In the genomic region with DNA sequence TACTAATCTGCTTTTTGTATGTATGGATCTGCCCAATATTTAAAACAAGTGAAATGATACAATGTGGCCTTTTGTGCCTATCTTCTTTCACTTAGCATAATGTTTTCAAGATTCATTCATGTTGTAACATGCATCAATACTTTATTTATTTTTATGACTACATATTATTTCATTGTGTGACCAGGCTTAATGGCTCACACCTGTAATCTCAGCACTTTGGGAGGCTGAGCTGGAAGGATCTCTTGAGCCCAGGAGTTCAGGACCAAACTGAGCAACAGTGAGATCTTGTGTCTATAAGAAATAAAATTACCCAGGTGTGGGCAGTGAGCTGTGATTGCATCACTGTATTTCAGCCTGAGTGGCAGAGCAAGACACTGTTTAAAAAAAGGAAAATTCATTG, we compare ENCODE assay signal across 28 cellular contexts.
"Had no signal": no experiment of that assay in that cellular context is flagged by ENCODE, and none has a peak within 500 bp of the region (broad histone marks: within the 10 kb centered on the region; RNA-seq: fewer than 3 reads in every experiment).

No MANE protein-coding gene starts in this region.

- ATAC-seq: activated CD4-positive, alpha-beta T cell treated with anti-CD3 and anti-CD28 coated beads for 36 hours; activated T-cell treated with anti-CD3 and anti-CD28 coated beads, Interleukin-2, amount 50 U/mL, for 4 hours; left ventricle myocardium superior; pancreas; psoas muscle; right cardiac atrium had no signal

- DNase-seq: activated B cell treated with CpG ODN at 0.5 μM for 24 hours; activated CD4-positive, alpha-beta T cell treated with anti-CD3 and anti-CD28 coated beads for 36 hours; activated CD4-positive, alpha-beta T cell treated with anti-CD3 and anti-CD28 coated beads, Interleukin-2, amount 50 U/mL, for 48 hours; activated CD8-positive, alpha-beta memory T cell treated with anti-CD3 and anti-CD28 coated beads, Interleukin-2, amount 50 U/mL, for 48 hours; activated naive CD4-positive, alpha-beta T cell treated with Interleukin-2 at 50 U/mL for 16 hours; activated naive CD8-positive, alpha-beta T cell treated with anti-CD3 and anti-CD28 coated beads for 36 hours; activated T-cell treated with anti-CD3 and anti-CD28 coated beads, Interleukin-2, amount 50 U/mL, for 4 hours; amniotic stem cell; effector CD4-positive, alpha-beta T cell; glutamatergic neuron; immature natural killer cell; left ventricle myocardium superior; pancreas; psoas muscle; right cardiac atrium; stimulated activated CD4-positive, alpha-beta T cell treated with anti-CD3 and anti-CD28 coated beads, Interleukin-12 subunit alpha, Interleukin-12 subunit beta, amount 100 ng/mL, for 4 hours; stimulated activated CD4-positive, alpha-beta T cell treated with anti-CD3 and anti-CD28 coated beads, Interleukin-4, amount 100 ng/mL, for 4 hours; T1000; tibial artery had no signal

- H3K4me3 Mint-ChIP-seq: activated B cell treated with CpG ODN at 0.5 μM for 24 hours; activated CD4-positive, alpha-beta T cell treated with anti-CD3 and anti-CD28 coated beads for 36 hours; activated naive CD8-positive, alpha-beta T cell treated with anti-CD3 and anti-CD28 coated beads for 36 hours; activated T-cell treated with anti-CD3 and anti-CD28 coated beads, Interleukin-2, amount 50 U/mL, for 4 hours; dendritic cell treated with granulocyte-macrophage colony-stimulating factor and Interleukin-4, amounts not matched to agents 40 ng/mL and 50 ng/mL, for 4 days; immature natural killer cell; nephron; stimulated activated naive CD8-positive, alpha-beta T cell treated with anti-CD3 and anti-CD28 coated beads, Interleukin-15, Interleukin-2, amounts not matched to agents 100 ng/mL and 50 ng/mL, for 24 hours; T-helper 1 cell treated with Interleukin-12 subunit alpha and Interleukin-12 subunit beta and Interleukin-4 antibody, amounts not matched to agents 30 μg/mL and 1 μg/mL, for 36 hours had no signal

- H3K27ac Mint-ChIP-seq: activated B cell treated with CpG ODN at 0.5 μM for 24 hours; activated CD4-positive, alpha-beta T cell treated with anti-CD3 and anti-CD28 coated beads for 36 hours; activated naive CD8-positive, alpha-beta T cell treated with anti-CD3 and anti-CD28 coated beads for 36 hours; immature natural killer cell; nephron; stimulated activated naive CD8-positive, alpha-beta T cell treated with anti-CD3 and anti-CD28 coated beads, Interleukin-15, Interleukin-2, amounts not matched to agents 100 ng/mL and 50 ng/mL, for 24 hours; T-helper 1 cell treated with Interleukin-12 subunit alpha and Interleukin-12 subunit beta and Interleukin-4 antibody, amounts not matched to agents 30 μg/mL and 1 μg/mL, for 36 hours had no signal

- H3K9me3 ChIP-seq: pancreas had no signal

- H3K27me3 Mint-ChIP-seq: activated B cell treated with CpG ODN at 0.5 μM for 24 hours; activated CD4-positive, alpha-beta T cell treated with anti-CD3 and anti-CD28 coated beads for 36 hours; activated naive CD8-positive, alpha-beta T cell treated with anti-CD3 and anti-CD28 coated beads for 36 hours; dendritic cell treated with granulocyte-macrophage colony-stimulating factor and Interleukin-4, amounts not matched to agents 40 ng/mL and 50 ng/mL, for 4 days; stimulated activated naive CD8-positive, alpha-beta T cell treated with anti-CD3 and anti-CD28 coated beads, Interleukin-15, Interleukin-2, amounts not matched to agents 100 ng/mL and 50 ng/mL, for 24 hours had no signal

- H3K9me3 Mint-ChIP-seq: stimulated activated naive CD8-positive, alpha-beta T cell treated with anti-CD3 and anti-CD28 coated beads, Interleukin-15, Interleukin-2, amounts not matched to agents 100 ng/mL and 50 ng/mL, for 24 hours had no signal

- H3K36me3 ChIP-seq: cardiac muscle cell, pancreas had no signal

- H3K4me3 ChIP-seq: cardiac muscle cell, hepatocyte, pancreas, psoas muscle, tibial artery had no signal

- H3K27ac ChIP-seq: cardiac muscle cell, hepatocyte, pancreas, psoas muscle, tibial artery had no signal

- FAIRE-seq: endometrium, frontal cortex, pancreas, urothelium cell line had no signal

- H3K27me3 ChIP-seq: cardiac muscle cell, hepatocyte, pancreas, tibial artery had no signal
